Comparison of ENCODE assay signal across 27 cellular contexts in genomic region chr3:60095511-60095910, GRCh38.
A peak's percentile ranks its signal among the peaks of the same experiment; 100 is the strongest.
DNase-seq lines count a peak whose midpoint lies in the region; ATAC-seq, FAIRE-seq and TF ChIP-seq lines count a peak whose summit lies in the region.
"Had no signal": no experiment of that assay in that cellular context is flagged by ENCODE, and none has a peak within 500 bp of the region (broad histone marks: within the 10 kb centered on the region; RNA-seq: fewer than 3 reads in every experiment).

No MANE protein-coding gene starts in this region.

- no peak overlapping the region for H2AFZ ChIP-seq in K562 (ENCODE audit: low read depth, low read length)
- H2AFZ ChIP-seq: PC-9 had no signal

- no peaks in the 10 kb centered on the region for H3K79me2 ChIP-seq in K562 (ENCODE audit: control insufficient read depth, insufficient read depth, low read length)

- intact Hi-C loops in K562 (cut with micrococcal nuclease), result no loop called here
- intact Hi-C loops in naive thymus-derived CD4-positive, alpha-beta T cell (cut with micrococcal nuclease), result loop anchor here in 1 of 2 donors (2.0 kb wide), 1 partner anchor 15 kb away; no protein-coding TSS in a partner anchor
- intact Hi-C loops in spleen (cut with DNase I; ENCODE audit: low total_unique reads), result no loop called here

- H3K27ac ChIP-seq in CD4-positive, CD25-positive, alpha-beta regulatory T cell (ENCODE audit: insufficient read depth, low read length, poor library complexity, severe bottlenecking), result no peak overlapping the region
- no peak overlapping the region for H3K27ac ChIP-seq in K562 (ENCODE audit: extremely low read depth, low read depth, low read length)
- H3K27ac ChIP-seq in naive thymus-derived CD4-positive, alpha-beta T cell (ENCODE audit: low read depth, low read length), result no peak overlapping the region
- H3K27ac ChIP-seq in spleen, result no peak overlapping the region
- H3K27ac ChIP-seq: HL-60, PC-9 had no signal

- no peaks in the 10 kb centered on the region for H3K9me3 ChIP-seq in CD4-positive, CD25-positive, alpha-beta regulatory T cell (ENCODE audit: control insufficient read depth in 2 of 2, low read length in 2 of 2)
- no peaks in the 10 kb centered on the region for H3K9me3 ChIP-seq in K562 (replicated peaks; ENCODE audit: control insufficient read depth, insufficient read depth, low read depth, low read length)
- no peaks in the 10 kb centered on the region for H3K9me3 ChIP-seq in naive thymus-derived CD4-positive, alpha-beta T cell (ENCODE audit: control insufficient read depth in 2 of 3, low read length in 3 of 3)
- peaks cover 0 to 6% (median 0%) of the 10 kb centered on the region in 8 donors for H3K9me3 ChIP-seq in spleen
- H3K9me3 ChIP-seq: BE2C, Caco-2 had no signal

- TF ChIP-seq CTCF in K562 (IDR thresholded peaks at IDR 0.05 in 2 of 3, conservative IDR thresholded peaks at IDR 0.05 in 1 of 3; ENCODE audit: insufficient read depth in 2 of 3, low read depth in 1 of 3, low read length in 3 of 3) (no peak), spleen (IDR thresholded peaks at IDR 0.05 in 8 of 11, conservative IDR thresholded peaks at IDR 0.05 in 3 of 11) (no peak)

- no peaks in the 10 kb centered on the region for H3K27me3 Mint-ChIP-seq in CD4-positive, CD25-positive, alpha-beta regulatory T cell
- H3K27me3 Mint-ChIP-seq in naive thymus-derived CD4-positive, alpha-beta T cell, result no peaks in the 10 kb centered on the region
- H3K27me3 Mint-ChIP-seq: T-helper 17 cell had no signal

- peaks cover 0 to 27% (median 4%) of the 10 kb centered on the region in 4 donors for H3K4me1 Mint-ChIP-seq in CD4-positive, CD25-positive, alpha-beta regulatory T cell
- H3K4me1 Mint-ChIP-seq in naive thymus-derived CD4-positive, alpha-beta T cell, result peaks cover 11 to 60% (median 53%) of the 10 kb centered on the region in 7 donors
- H3K4me1 Mint-ChIP-seq: T-helper 17 cell had no signal

- peaks cover 0 to 2% (median 0%) of the 10 kb centered on the region in 7 donors for H3K9me3 Mint-ChIP-seq in CD4-positive, CD25-positive, alpha-beta regulatory T cell
- H3K9me3 Mint-ChIP-seq in naive thymus-derived CD4-positive, alpha-beta T cell, result peaks cover 0 to 17% (median 0%) of the 10 kb centered on the region in 11 donors

- in situ Hi-C loops in K562 (cut with MboI), result no loop called here

- H3K9ac ChIP-seq in K562 (ENCODE audit: insufficient read depth in 1 of 2, low read depth in 2 of 2, low read length in 2 of 2), result no peak overlapping the region

- H3K27me3 ChIP-seq in CD4-positive, CD25-positive, alpha-beta regulatory T cell (ENCODE audit: control insufficient read depth, insufficient read depth, low read length), result no peaks in the 10 kb centered on the region
- H3K27me3 ChIP-seq in K562 (ENCODE audit: control insufficient read depth in 2 of 2, insufficient read depth in 2 of 2, low read length in 2 of 2) (no peaks in the 10 kb centered on the region), spleen (replicated peaks in 1 of 7) (no peaks in the 10 kb centered on the region)
- H3K27me3 ChIP-seq in naive thymus-derived CD4-positive, alpha-beta T cell (ENCODE audit: control insufficient read depth in 2 of 2, insufficient read depth in 2 of 2, low read length in 2 of 2), result no peaks in the 10 kb centered on the region
- H3K27me3 ChIP-seq: BE2C had no signal

- FAIRE-seq in K562 (lab: Jason Lieb, UNC), result no peak
- FAIRE-seq: A204.1, GM12878, HepG2 had no signal

- H3K27ac Mint-ChIP-seq in CD4-positive, CD25-positive, alpha-beta regulatory T cell, result peak overlapping the region in 2 of 3 donors; percentile 51 to 65
- H3K27ac Mint-ChIP-seq in naive thymus-derived CD4-positive, alpha-beta T cell, result peak overlapping the region in 6 of 9 donors; percentile 18 to 84 (median 49)
- H3K27ac Mint-ChIP-seq: T-helper 17 cell had no signal

- H3K36me3 Mint-ChIP-seq in CD4-positive, CD25-positive, alpha-beta regulatory T cell, result no peaks in the 10 kb centered on the region
- peaks cover 0 to 31% (median 7%) of the 10 kb centered on the region in 5 donors for H3K36me3 Mint-ChIP-seq in naive thymus-derived CD4-positive, alpha-beta T cell

- no peak for ATAC-seq in CD4-positive, CD25-positive, alpha-beta regulatory T cell (ENCODE audit: low read depth in 2 of 2)
- ATAC-seq in K562, result peak; percentile 35
- ATAC-seq in naive thymus-derived CD4-positive, alpha-beta T cell, result no peak
- ATAC-seq: GM12878, HepG2, T-helper 17 cell had no signal

- H3K4me2 ChIP-seq in K562 (ENCODE audit: insufficient read depth, low read length), result no peak overlapping the region
- H3K4me2 ChIP-seq: PC-9 had no signal

- H3K9me1 ChIP-seq in K562 (ENCODE audit: control insufficient read depth, insufficient read depth, low read length), result no peaks in the 10 kb centered on the region

- no peak for TF ChIP-seq RAD21 in K562 (CRISPR knock-in tag; conservative IDR thresholded peaks at IDR 0.05 in 1 of 2, IDR thresholded peaks at IDR 0.05 in 1 of 2)

- H3K4me1 ChIP-seq in CD4-positive, CD25-positive, alpha-beta regulatory T cell (ENCODE audit: control insufficient read depth, insufficient read depth, low read length, poor library complexity, severe bottlenecking), result peaks cover 6% of the 10 kb centered on the region
- H3K4me1 ChIP-seq in K562 (replicated peaks in 1 of 2; ENCODE audit: control insufficient read depth in 2 of 2, insufficient read depth in 2 of 2, low read length in 2 of 2) (peaks cover 0 to 10% of the 10 kb centered on the region in 2 experiments; a peak in 3 of 5 replicates), spleen (no peaks in the 10 kb centered on the region)
- H3K4me1 ChIP-seq in naive thymus-derived CD4-positive, alpha-beta T cell (ENCODE audit: control insufficient read depth in 2 of 2, insufficient read depth in 2 of 2, low read length in 2 of 2), result peaks cover 0 to 26% of the 10 kb centered on the region in 2 donors
- H3K4me1 ChIP-seq: BE2C had no signal

- no TSS peak for BruUV-seq in K562 (replicated peaks; lab: Mats Ljungman, UMichigan)

- DNase-seq in CD4-positive, CD25-positive, alpha-beta regulatory T cell, result no peak
- DNase-seq in NCI-H146 (lab: John Stamatoyannopoulos, UW) (peak; percentile 24), K562 (ENCODE audit: extremely low read depth in 1 of 4, low spot score in 3 of 4) (peak in 2 of 4 experiments; percentile 3 to 20), spleen (no peak), dedifferentiated amniotic fluid mesenchymal stem cell (ENCODE audit: extremely low spot score) (no peak), NCI-H187 treated with DMSO at 0.1 percent for 48 hours (lab: John Stamatoyannopoulos, UW) (no peak)
- no peak for DNase-seq in naive thymus-derived CD4-positive, alpha-beta T cell
- DNase-seq: BE2C, Caco-2, DMS 273 treated with DMSO at 0.1 percent for 48 hours, DMS79 treated with DMSO at 0.1 percent for 48 hours, H9, KG1, NCI-H1105, NCI-H1694 treated with DMSO at 0.1 percent for 48 hours, NCI-H2107, NCI-H2227 treated with DMSO at 0.1 percent for 48 hours, NCI-H524, PC-9, RPMI8226, SHP77, SW 1271, T-helper 17 cell had no signal

- no peaks in the 10 kb centered on the region for H3K36me3 ChIP-seq in CD4-positive, CD25-positive, alpha-beta regulatory T cell (ENCODE audit: control insufficient read depth, insufficient read depth, low read length)
- H3K36me3 ChIP-seq in K562 (ENCODE audit: control insufficient read depth, insufficient read depth, low read length) (no peaks in the 10 kb centered on the region), spleen (no peaks in the 10 kb centered on the region)
- no peaks in the 10 kb centered on the region for H3K36me3 ChIP-seq in naive thymus-derived CD4-positive, alpha-beta T cell (ENCODE audit: control insufficient read depth in 2 of 3, insufficient read depth in 3 of 3, low read length in 3 of 3)
- H3K36me3 ChIP-seq: BE2C had no signal

- TF ChIP-seq POLR2A in K562 (conservative IDR thresholded peaks at IDR 0.05) (no peak), spleen (IDR thresholded peaks at IDR 0.05) (no peak)

- H3K4me3 ChIP-seq in CD4-positive, CD25-positive, alpha-beta regulatory T cell (ENCODE audit: low read depth, low read length), result no peak overlapping the region
- no peak overlapping the region for H3K4me3 ChIP-seq in K562
- no peak overlapping the region for H3K4me3 ChIP-seq in naive thymus-derived CD4-positive, alpha-beta T cell (ENCODE audit: low read length)
- H3K4me3 ChIP-seq in spleen, result no peak overlapping the region
- H3K4me3 ChIP-seq: GM12878, PC-9 had no signal

- no peak overlapping the region for H3K4me3 Mint-ChIP-seq in CD4-positive, CD25-positive, alpha-beta regulatory T cell
- peak overlapping the region in 7 of 10 donors; percentile 35 to 77 (median 61) for H3K4me3 Mint-ChIP-seq in naive thymus-derived CD4-positive, alpha-beta T cell
- H3K4me3 Mint-ChIP-seq: H9, T-helper 17 cell had no signal

- WGBS in K562 (ENCODE audit: insufficient coverage, low coverage, missing lambda C conversion rate), result 0% methylated on average over 4 of the region's 4 CpGs
- WGBS in spleen, 5 donors, result 51 to 62% (median 55%) methylated on average over 4 of the region's 4 CpGs

- CTCF ChIA-PET in K562 (lab: Yijun Ruan, JAX; ENCODE audit: low intra/inter-chr PET ratio), result no interaction called here
- CTCF ChIA-PET in naive thymus-derived CD4-positive, alpha-beta T cell (lab: Charles Lee), result interaction anchor here (1.4 kb wide), 1 partner anchor 520 kb away, joined by 3 read pairs; no protein-coding TSS in a partner anchor

- POLR2A ChIA-PET in K562 (lab: Yijun Ruan, JAX), result no interaction called here
- POLR2A ChIA-PET in naive thymus-derived CD4-positive, alpha-beta T cell (lab: Charles Lee), result interaction anchor here (0.7 to 3.3 kb wide), 4 partner anchors 9 to 249 kb away, joined by 3 to 9 read pairs (median 3); no protein-coding TSS in a partner anchor

- no peaks in the 10 kb centered on the region for H4K20me1 ChIP-seq in K562 (replicated peaks; ENCODE audit: control insufficient read depth, insufficient read depth, low read length)

- TF ChIP-seq EP300 in K562 (IDR thresholded peaks at IDR 0.05; ENCODE audit: low read length), result no peak

TF ChIP-seq in K562, 482 proteins besides CTCF, POLR2A, EP300 and RAD21 (continues in another document):
- TF ChIP-seq SOX6 (IDR thresholded peaks at IDR 0.05) (peak; percentile 65; the same call in 1 of the 2 replicates), PHTF2 (CRISPR knock-in tag; IDR thresholded peaks at IDR 0.05) (no peak), CBFA2T3 (IDR thresholded peaks at IDR 0.05) (peak; percentile 59), CBFA2T2 (conservative IDR thresholded peaks at IDR 0.05) (0 out of 2 replicates have a peak, but pooled peaks have one; percentile 12), SRSF3 (IDR thresholded peaks at IDR 0.05; ENCODE audit: insufficient read depth, low read length) (no peak), KHSRP (IDR thresholded peaks at IDR 0.05) (no peak), ZC3H4 (CRISPR knock-in tag; IDR thresholded peaks at IDR 0.05; ENCODE audit: borderline replicate concordance) (no peak), GATA2 (CRISPR knock-in tag; IDR thresholded peaks at IDR 0.05) (no peak), MAFG (tag; conservative IDR thresholded peaks at IDR 0.05) (no peak), POLR2AphosphoS5 (IDR thresholded peaks at IDR 0.05; ENCODE audit: control insufficient read depth, insufficient read depth, low read depth, low read length) (no peak), KDM1A (IDR thresholded peaks at IDR 0.05) (0 out of 4 replicates have a peak, but pooled peaks of 1 of the 2 experiments have one; percentile 39), ZNF445 (CRISPR knock-in tag; IDR thresholded peaks at IDR 0.05; ENCODE audit: low read depth) (no peak)

Comparison
In these comparisons a context has a peak if more than half of its experiments do, and no peak if none do; other contexts are left out.
1. H3K4me3 Mint-ChIP-seq: peak in naive thymus-derived CD4-positive, alpha-beta T cell (7 of 10); none in CD4-positive, CD25-positive, alpha-beta regulatory T cell (0 of 4).